ENCODE assay signal across 8 cellular contexts in the genomic region with DNA sequence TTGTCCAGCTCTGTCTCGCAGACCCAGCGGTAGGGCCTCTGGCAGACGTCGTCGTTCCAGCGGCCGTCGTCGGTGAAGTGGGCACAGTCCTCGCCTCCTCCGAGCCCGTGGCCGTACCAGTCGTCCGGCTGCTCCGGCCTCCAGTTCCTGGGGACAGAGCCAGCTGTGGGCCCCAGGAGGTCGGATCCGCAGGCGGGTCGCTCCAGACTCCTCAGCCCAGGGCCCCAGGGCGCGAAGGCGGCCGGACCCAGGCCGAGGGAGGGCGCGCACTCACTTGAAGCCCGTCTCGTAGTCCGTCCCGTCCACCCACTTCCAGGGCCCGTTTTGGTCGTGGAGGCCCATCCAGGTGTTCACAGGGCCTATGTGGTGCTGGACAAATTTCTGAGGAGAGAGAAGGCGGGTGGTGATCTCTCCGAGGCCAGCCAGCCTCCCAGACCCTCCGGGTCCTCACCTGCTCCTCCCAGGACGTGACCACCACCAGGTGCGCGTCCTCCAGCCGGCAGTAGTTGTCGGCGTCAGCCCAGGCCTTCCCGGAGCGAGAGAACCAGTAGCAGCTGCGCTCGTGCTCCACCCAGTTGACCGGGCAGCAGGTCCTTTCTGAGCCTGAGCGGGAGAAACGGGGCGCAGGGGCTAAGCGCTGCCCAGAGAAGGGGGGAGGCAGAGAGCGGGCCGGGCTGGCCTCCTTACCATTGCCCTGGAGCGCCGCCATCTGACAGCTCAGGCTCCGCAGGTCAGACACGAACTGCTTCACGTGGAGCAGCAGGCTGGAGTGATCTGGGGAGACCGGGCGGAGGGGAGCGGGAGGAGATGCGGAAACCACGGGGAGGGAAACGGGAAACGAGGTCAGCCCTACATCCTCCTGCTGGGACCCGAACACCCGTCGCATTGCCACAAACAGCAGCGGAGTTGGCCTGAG. TPM values are rescaled to one million over a fixed set of nuclear protein-coding genes. Genes with fewer than 3 reads are reported as not detected.
DNase-seq lines count a peak whose midpoint lies in the region; ATAC-seq and TF ChIP-seq lines count a peak whose summit lies in the region.

No MANE protein-coding gene starts in this region.

- H3K4me3 ChIP-seq in retinal pigment epithelial cell (ENCODE audit: low read length), result no peak overlapping the region

- ATAC-seq in GM18505 (IDR thresholded peaks at IDR 0.05; ENCODE audit: unreplicated experiment), result no peak

- TF ChIP-seq POLR2A in GM18505 (IDR thresholded peaks at IDR 0.05; ENCODE audit: borderline replicate concordance, extremely low read depth, insufficient read depth, insufficient read length), result no peak

- TF ChIP-seq CTCF in retinal pigment epithelial cell (conservative IDR thresholded peaks at IDR 0.05; ENCODE audit: low read depth, low read length), result peak; percentile 43

- DNase-seq in NCI-H82 (lab: John Stamatoyannopoulos, UW) (peak; percentile 51), NCI-H82 treated with DMSO at 0.1 percent for 48 hours (lab: John Stamatoyannopoulos, UW; ENCODE audit: unreplicated experiment) (no peak), hepatic stellate cell (ENCODE audit: low spot score) (peak; percentile 47), retinal pigment epithelial cell (ENCODE audit: low read depth) (no peak), A172 (ENCODE audit: low spot score) (no peak), NCI-H345 (lab: John Stamatoyannopoulos, UW) (no peak)
- DNase-seq in activated effector memory CD4-positive, alpha-beta T cell treated with Interleukin-2 at 50 U/mL for 16 hours, result peak; percentile 21

RNA-seq across cellular contexts. Expression of a gene that starts 5.2 kb away (rescaled TPM):
- 0.86 and 0.98 TPM in 2 replicates for total RNA-seq in A172 (2014; rRNA removed; shearing (Covaris generic))

RNA-seq across cellular contexts. Expression of a gene that starts 45.7 kb away (rescaled TPM):
- total RNA-seq in A172 (2014; rRNA removed; shearing (Covaris generic)), result 7.2 and 7.3 TPM in 2 replicates

RNA-seq across cellular contexts. Expression of a gene that starts 45.8 kb away (rescaled TPM):
- 278 and 349 TPM in 2 replicates for total RNA-seq in A172 (2014; rRNA removed; shearing (Covaris generic))

RNA-seq across cellular contexts. Expression of a gene that starts 59.3 kb away (rescaled TPM):
- total RNA-seq in A172 (2014; rRNA removed; shearing (Covaris generic)), result not detected in 2 replicates

Comparison
In these comparisons a context has a peak if more than half of its experiments do, and no peak if none do; other contexts are left out.
1. DNase-seq: peak in NCI-H82 (single experiment), activated effector memory CD4-positive, alpha-beta T cell treated with Interleukin-2 at 50 U/mL for 16 hours (single experiment) and hepatic stellate cell (single experiment); none in NCI-H82 treated with DMSO at 0.1 percent for 48 hours (single experiment), retinal pigment epithelial cell (single experiment), A172 (single experiment) and NCI-H345 (single experiment).